In the genomic region with DNA sequence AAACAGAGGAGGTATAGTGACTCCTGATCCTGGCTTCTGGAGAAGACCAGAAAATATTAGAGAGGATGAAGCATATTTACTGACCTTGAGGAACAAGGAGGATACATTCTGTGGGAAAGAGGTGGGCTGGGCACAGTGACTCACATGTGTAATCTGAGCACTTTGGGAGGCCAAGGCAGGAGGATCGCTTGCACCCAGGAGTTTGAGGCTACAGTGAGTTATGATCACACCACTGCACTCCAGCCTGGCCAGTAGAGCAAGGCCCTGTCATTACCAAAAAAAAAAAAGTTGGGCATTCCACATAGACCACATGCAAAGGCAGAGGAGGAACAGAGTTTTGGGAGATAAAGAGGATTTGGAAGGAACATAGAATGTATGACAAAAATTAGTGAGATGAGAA, we compare ENCODE assay signal across 14 cellular contexts. TPM values are rescaled to one million over a fixed set of nuclear protein-coding genes. Genes with fewer than 3 reads are reported as not detected.
DNase-seq lines count a peak whose midpoint lies in the region; ATAC-seq and TF ChIP-seq lines count a peak whose summit lies in the region.
"Had no signal": no experiment of that assay in that cellular context is flagged by ENCODE, and none has a peak within 500 bp of the region (broad histone marks: within the 10 kb centered on the region; RNA-seq: fewer than 3 reads in every experiment).

No MANE protein-coding gene starts in this region.

- H3K4me2 ChIP-seq in mesenchymal stem cell (ENCODE audit: low read length, poor library complexity, severe bottlenecking), result no peak overlapping the region
- H3K4me2 ChIP-seq: BLaER1, GM23338 had no signal

- no peak overlapping the region for H2AFZ ChIP-seq in mesenchymal stem cell (ENCODE audit: low read depth, low read length)
- H2AFZ ChIP-seq: GM23338 had no signal

- H3K79me1 ChIP-seq in mesenchymal stem cell (replicated peaks; ENCODE audit: low read length, poor library complexity, severe bottlenecking), result peaks cover 2% of the 10 kb centered on the region

- H3K36me3 ChIP-seq in left ventricle myocardium inferior (no peaks in the 10 kb centered on the region), mesenchymal stem cell (ENCODE audit: control insufficient read depth in 1 of 2, insufficient read depth in 2 of 2, low read depth in 1 of 2, low read length in 2 of 2) (no peaks in the 10 kb centered on the region), subcutaneous abdominal adipose tissue (ENCODE audit: control insufficient read depth in 5 of 5, insufficient read depth in 5 of 5, low read length in 5 of 5) (no peaks in the 10 kb centered on the region)
- H3K36me3 ChIP-seq: BLaER1 had no signal

- H3K4me1 ChIP-seq in left ventricle myocardium inferior (peaks cover 28% of the 10 kb centered on the region), mesenchymal stem cell (ENCODE audit: control insufficient read depth, insufficient read depth, low read depth, low read length) (peaks cover 13% of the 10 kb centered on the region), subcutaneous abdominal adipose tissue (ENCODE audit: control insufficient read depth in 5 of 5, insufficient read depth in 5 of 5, low read length in 5 of 5) (peaks cover 2 to 40% (median 24%) of the 10 kb centered on the region in 5 donors)

- H3K27me3 ChIP-seq in left ventricle myocardium inferior (ENCODE audit: low read depth), result no peaks in the 10 kb centered on the region
- no peaks in the 10 kb centered on the region for H3K27me3 ChIP-seq in mesenchymal stem cell (ENCODE audit: control insufficient read depth in 1 of 2, insufficient read depth in 1 of 2, low read length in 2 of 2)
- no peaks in the 10 kb centered on the region for H3K27me3 ChIP-seq in subcutaneous abdominal adipose tissue (ENCODE audit: control insufficient read depth in 5 of 5, insufficient read depth in 4 of 5, low read length in 5 of 5)
- H3K27me3 ChIP-seq: BLaER1 had no signal

- no peak for TF ChIP-seq CTCF in left ventricle myocardium inferior (IDR thresholded peaks at IDR 0.05; ENCODE audit: borderline replicate concordance)

- 91% methylated on average over 1 of the region's 1 CpG for WGBS in mesenchymal stem cell

- no peak overlapping the region for H2BK12ac ChIP-seq in mesenchymal stem cell (ENCODE audit: low read length in 2 of 2)

- H3K18ac ChIP-seq in mesenchymal stem cell (ENCODE audit: low read depth in 1 of 2, low read length in 2 of 2), result no peak overlapping the region

- DNase-seq in left ventricle myocardium inferior (no peak), left ventricle myocardium superior (no peak), HT1080 (ENCODE audit: low read depth) (peak; percentile 11), mesenchymal stem cell (no peak)
- no peak for DNase-seq in stimulated activated CD4-positive, alpha-beta T cell treated with anti-CD3 and anti-CD28 coated beads, Interleukin-2, amount 100 ng/mL, for 48 hours
- DNase-seq: 8988T, AML-193, DMS 273 treated with DMSO at 0.1 percent for 48 hours, H7, HFFc6 had no signal

- no peak overlapping the region for H2AK5ac ChIP-seq in mesenchymal stem cell (ENCODE audit: low read length, severe bottlenecking)

- no peak overlapping the region for H3K4me3 ChIP-seq in left ventricle myocardium inferior
- H3K4me3 ChIP-seq in mesenchymal stem cell (ENCODE audit: insufficient read depth in 1 of 2, low read depth in 1 of 2, low read length in 2 of 2), result no peak overlapping the region
- H3K4me3 ChIP-seq in subcutaneous abdominal adipose tissue (ENCODE audit: low read depth in 1 of 5, low read length in 5 of 5), result no peak overlapping the region
- H3K4me3 ChIP-seq: BLaER1, GM23338 had no signal

- no peak overlapping the region for H2BK120ac ChIP-seq in mesenchymal stem cell (ENCODE audit: low read depth, low read length)

- H3K9ac ChIP-seq in mesenchymal stem cell (ENCODE audit: low read length) (no peak overlapping the region), subcutaneous abdominal adipose tissue (ENCODE audit: low read length in 5 of 5) (no peak overlapping the region)
- H3K9ac ChIP-seq: BLaER1 had no signal

- H3K9me3 ChIP-seq in left ventricle myocardium inferior (replicated peaks) (no peaks in the 10 kb centered on the region), mesenchymal stem cell (ENCODE audit: control insufficient read depth, low read length) (no peaks in the 10 kb centered on the region), subcutaneous abdominal adipose tissue (ENCODE audit: control insufficient read depth in 5 of 5, low read length in 5 of 5) (no peaks in the 10 kb centered on the region)
- H3K9me3 ChIP-seq: BLaER1 had no signal

- no peak for ATAC-seq in left ventricle myocardium superior
- ATAC-seq in GM18867 (IDR thresholded peaks at IDR 0.05; ENCODE audit: unreplicated experiment), result no peak
- ATAC-seq: GM23338 had no signal

- H3K14ac ChIP-seq in mesenchymal stem cell (ENCODE audit: low read length in 2 of 2), result no peak overlapping the region

- no peak overlapping the region for H3K4ac ChIP-seq in mesenchymal stem cell (ENCODE audit: low read depth in 1 of 2, low read length in 2 of 2)

- no peak overlapping the region for H4K8ac ChIP-seq in mesenchymal stem cell (ENCODE audit: low read length)

- no peak overlapping the region for H2BK5ac ChIP-seq in mesenchymal stem cell (ENCODE audit: low read depth, low read length, poor library complexity, severe bottlenecking)

- H3K27ac ChIP-seq in left ventricle myocardium inferior (replicated peaks) (peak overlapping the region; percentile 28), mesenchymal stem cell (ENCODE audit: low read length, poor library complexity, severe bottlenecking) (no peak overlapping the region), subcutaneous abdominal adipose tissue (ENCODE audit: low read depth, low read length) (peak overlapping the region; percentile 10)
- H3K27ac ChIP-seq: BLaER1 had no signal

- peak overlapping the region; percentile 34 for H4K91ac ChIP-seq in mesenchymal stem cell (ENCODE audit: low read length)

- no peak overlapping the region for H3K23ac ChIP-seq in mesenchymal stem cell (ENCODE audit: low read length in 2 of 2)

- intact Hi-C loops in left ventricle myocardium inferior (cut with micrococcal nuclease) (no loop called here), left ventricle myocardium superior (cut with micrococcal nuclease) (no loop called here)

- no peak overlapping the region for H2BK15ac ChIP-seq in mesenchymal stem cell (ENCODE audit: low read depth, poor library complexity, severe bottlenecking)

RNA-seq across cellular contexts. Expression of gene ACBD5, which starts 4.4 kb away (rescaled TPM):
- total RNA-seq in left ventricle myocardium inferior (64.0 TPM), left ventricle myocardium superior (87.7 TPM)
- 19.0 and 21.2 TPM in 2 replicates for total RNA-seq in HT1080 (2014; rRNA removed; shearing (Covaris generic))
- 18.1 and 20.8 TPM in 2 replicates for polyA plus RNA-seq in HT1080 (2015; cell fraction: cytosol; rRNA removed)
- polyA plus RNA-seq in HT1080 (2015; cell fraction: nucleus; rRNA removed), result 16.6 and 19.2 TPM in 2 replicates
- 14.8 TPM for polyA plus RNA-seq in mesenchymal stem cell (2013, experiment 1 of 2)
- polyA plus RNA-seq in mesenchymal stem cell (2013, experiment 2 of 2), result 15.7 TPM
